Comparison of ENCODE assay signal across 5 cellular contexts in the genomic region with DNA sequence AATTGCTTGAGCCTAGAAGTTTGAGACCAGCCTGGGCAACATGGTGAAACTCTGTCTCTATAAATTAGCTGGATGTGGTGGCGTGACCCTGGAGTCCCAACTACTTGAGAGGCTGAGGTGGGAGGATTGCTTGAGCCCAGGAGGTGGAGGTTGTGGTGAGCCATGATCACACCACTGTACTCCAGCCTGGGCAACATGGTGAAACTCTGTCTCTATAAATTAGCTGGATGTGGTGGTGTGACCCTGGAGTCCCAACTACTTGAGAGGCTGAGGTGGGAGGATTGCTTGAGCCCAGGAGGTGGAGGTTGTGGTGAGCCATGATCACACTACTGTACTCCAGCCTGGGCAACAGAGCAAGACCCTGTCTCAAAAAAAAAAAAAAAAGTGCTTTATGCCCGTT. TPM values are rescaled to one million over a fixed set of nuclear protein-coding genes. Genes with fewer than 3 reads are reported as not detected.
"Had no signal": no experiment of that assay in that cellular context is flagged by ENCODE, and none has a peak within 500 bp of the region (broad histone marks: within the 10 kb centered on the region; RNA-seq: fewer than 3 reads in every experiment).

No MANE protein-coding gene starts in this region.

RNA-seq across cellular contexts. Expression of gene TMEM74B, which starts 35.0 kb away (rescaled TPM):
- total RNA-seq: fibroblast of lung, osteocyte had no signal
- polyA plus RNA-seq: fibroblast of lung had no signal

RNA-seq across cellular contexts. Expression of gene C20orf202, which starts 53.4 kb away (rescaled TPM):
- total RNA-seq: lung microvascular endothelial cell, osteocyte, sigmoid colon had no signal
- polyA plus RNA-seq: fibroblast of lung, keratinocyte had no signal
